In genomic region chr6:30364591-30364990, GRCh38 we compare ENCODE assay signal across 18 cellular contexts. TPM values are rescaled to one million over a fixed set of nuclear protein-coding genes. Genes with fewer than 3 reads are reported as not detected.
DNase-seq lines count a peak whose midpoint lies in the region; ATAC-seq and TF ChIP-seq lines count a peak whose summit lies in the region.
"Had no signal": no experiment of that assay in that cellular context is flagged by ENCODE, and none has a peak within 500 bp of the region (broad histone marks: within the 10 kb centered on the region; RNA-seq: fewer than 3 reads in every experiment).

No MANE protein-coding gene starts in this region.

- ATAC-seq in DND-41 (ENCODE audit: insufficient read depth, low read depth), result no peak
- ATAC-seq in effector memory CD8-positive, alpha-beta T cell (replicated peaks), result peak; percentile 47
- ATAC-seq: gastrocnemius medialis; natural killer cell treated with Interleukin-12 subunit alpha and Interleukin-12 subunit beta and Interleukin-15 and Interleukin-18, amount 100 ng/mL, for 72 hours; right cardiac atrium had no signal

- intact Hi-C loops in colonic mucosa (cut with DNase I), result no loop called here

- H3K36me3 ChIP-seq in DND-41 (ENCODE audit: insufficient read depth, low read length) (no peaks in the 10 kb centered on the region), colonic mucosa (no peaks in the 10 kb centered on the region)
- H3K36me3 ChIP-seq: BLaER1 treated with 17β-estradiol and CSF1 and Interleukin-3, amounts not matched to agents 10 nM and 100 nM; gastrocnemius medialis had no signal

- H3K27ac ChIP-seq in 22Rv1 (no peak overlapping the region), DND-41 (ENCODE audit: low read length) (no peak overlapping the region), colonic mucosa (no peak overlapping the region)
- H3K27ac ChIP-seq: BLaER1 treated with 17β-estradiol and CSF1 and Interleukin-3, amounts not matched to agents 10 nM and 100 nM; gastrocnemius medialis had no signal

- no peak overlapping the region for H2AFZ ChIP-seq in DND-41 (ENCODE audit: low read depth, low read length)

- no peak overlapping the region for H3K4me3 ChIP-seq in DND-41 (ENCODE audit: low read depth in 1 of 2, low read length in 2 of 2)
- no peak overlapping the region for H3K4me3 ChIP-seq in colonic mucosa
- H3K4me3 ChIP-seq: BLaER1 treated with 17β-estradiol and CSF1 and Interleukin-3, amounts not matched to agents 10 nM and 100 nM; gastrocnemius medialis had no signal

- no peaks in the 10 kb centered on the region for H3K9me3 Mint-ChIP-seq in effector memory CD8-positive, alpha-beta T cell
- H3K9me3 Mint-ChIP-seq: natural killer cell treated with Interleukin-12 subunit alpha and Interleukin-12 subunit beta and Interleukin-15 and Interleukin-18, amount 100 ng/mL, for 72 hours had no signal

- H3K4me1 Mint-ChIP-seq in effector memory CD8-positive, alpha-beta T cell (ENCODE audit: low read depth in 2 of 2), result no peaks in the 10 kb centered on the region

- TF ChIP-seq CTCF in 22Rv1 (IDR thresholded peaks at IDR 0.05) (0 out of 2 replicates have a peak, but pooled peaks have one; percentile 9), DND-41 (IDR thresholded peaks at IDR 0.05; ENCODE audit: borderline replicate concordance, extremely low read depth, low read length, poor library complexity, severe bottlenecking) (peak; percentile 20), colonic mucosa (IDR thresholded peaks at IDR 0.05) (no peak)

- no peaks in the 10 kb centered on the region for H3K4me1 ChIP-seq in DND-41 (ENCODE audit: insufficient read depth, low read length)
- H3K4me1 ChIP-seq in colonic mucosa, result no peaks in the 10 kb centered on the region
- H3K4me1 ChIP-seq: BLaER1 treated with 17β-estradiol and CSF1 and Interleukin-3, amounts not matched to agents 10 nM and 100 nM; gastrocnemius medialis had no signal

- peaks cover 68 to 79% of the 10 kb centered on the region in 2 donors for H3K27me3 Mint-ChIP-seq in effector memory CD8-positive, alpha-beta T cell

- H3K4me3 Mint-ChIP-seq in effector memory CD8-positive, alpha-beta T cell, result no peak overlapping the region
- H3K4me3 Mint-ChIP-seq: natural killer cell treated with Interleukin-12 subunit alpha and Interleukin-12 subunit beta and Interleukin-15 and Interleukin-18, amount 100 ng/mL, for 72 hours; stimulated activated naive CD8-positive, alpha-beta T cell treated with anti-CD3 and anti-CD28 coated beads, Interleukin-15, Interleukin-2, amounts not matched to agents 100 ng/mL and 50 ng/mL, for 24 hours had no signal

- DNase-seq in DND-41 (no peak), NAMALWA (ENCODE audit: low spot score) (peak; percentile 28), colonic mucosa (no peak), superior temporal gyrus (ENCODE audit: extremely low spot score) (no peak), T-helper 9 cell (no peak)
- DNase-seq in effector memory CD8-positive, alpha-beta T cell, result no peak
- no peak for DNase-seq in stimulated activated CD4-positive, alpha-beta T cell treated with anti-CD3 and anti-CD28 coated beads, Interleukin-2, amount 100 ng/mL, for 24 hours
- DNase-seq: activated CD8-positive, alpha-beta memory T cell treated with anti-CD3 and anti-CD28 coated beads for 24 hours; activated gamma-delta T cell treated with Interleukin-2 at 50 U/mL for 16 hours; effector memory CD4-positive, alpha-beta T cell; gastrocnemius medialis; GDM1; NCI-H187 treated with DMSO at 0.1 percent for 48 hours; right cardiac atrium had no signal

- H3K79me2 ChIP-seq in DND-41 (ENCODE audit: insufficient read depth, low read length), result no peaks in the 10 kb centered on the region

- H3K4me2 ChIP-seq in DND-41 (ENCODE audit: insufficient read depth, low read length), result no peak overlapping the region
- H3K4me2 ChIP-seq: BLaER1 treated with 17β-estradiol and CSF1 and Interleukin-3, amounts not matched to agents 10 nM and 100 nM had no signal

- H3K9me3 ChIP-seq in DND-41 (ENCODE audit: insufficient read depth, low read length, severe bottlenecking), result no peaks in the 10 kb centered on the region
- no peaks in the 10 kb centered on the region for H3K9me3 ChIP-seq in colonic mucosa
- H3K9me3 ChIP-seq: gastrocnemius medialis had no signal

- H3K9ac ChIP-seq in DND-41 (ENCODE audit: low read depth, low read length), result no peak overlapping the region
- no peak overlapping the region for H3K9ac ChIP-seq in colonic mucosa (ENCODE audit: low read depth in 2 of 2, low read length in 2 of 2)
- H3K9ac ChIP-seq: BLaER1 treated with 17β-estradiol and CSF1 and Interleukin-3, amounts not matched to agents 10 nM and 100 nM had no signal

- peaks cover 3% of the 10 kb centered on the region; the same call in 1 of the 2 replicates for H4K20me1 ChIP-seq in DND-41 (ENCODE audit: insufficient read depth, low read length)

- no peak overlapping the region for H3K27ac Mint-ChIP-seq in effector memory CD8-positive, alpha-beta T cell
- H3K27ac Mint-ChIP-seq: natural killer cell treated with Interleukin-12 subunit alpha and Interleukin-12 subunit beta and Interleukin-15 and Interleukin-18, amount 100 ng/mL, for 72 hours; stimulated activated naive CD8-positive, alpha-beta T cell treated with anti-CD3 and anti-CD28 coated beads, Interleukin-15, Interleukin-2, amounts not matched to agents 100 ng/mL and 50 ng/mL, for 24 hours had no signal

- no peaks in the 10 kb centered on the region for H3K36me3 Mint-ChIP-seq in effector memory CD8-positive, alpha-beta T cell (ENCODE audit: insufficient read depth)
- H3K36me3 Mint-ChIP-seq: natural killer cell treated with Interleukin-12 subunit alpha and Interleukin-12 subunit beta and Interleukin-15 and Interleukin-18, amount 100 ng/mL, for 72 hours had no signal

- H3K27me3 ChIP-seq in DND-41 (ENCODE audit: insufficient read depth, low read length, poor library complexity), result peaks cover 49% of the 10 kb centered on the region
- H3K27me3 ChIP-seq in colonic mucosa, result peaks cover 9% of the 10 kb centered on the region

RNA-seq across cellular contexts. Expression of gene RPP21, which starts 19.6 kb away (rescaled TPM):
- 10 to 100 TPM; 41.7 to 60.3 TPM for total RNA-seq in colonic mucosa

RNA-seq across cellular contexts. Expression of gene TRIM39, which starts 37.9 kb away (rescaled TPM):
- 10 to 100 TPM; 10.1 to 12.1 TPM for total RNA-seq in colonic mucosa
